ENCODE assay signal across 8 cellular contexts in genomic region chr9:91360551-91361293, GRCh38. TPM values are rescaled to one million over a fixed set of nuclear protein-coding genes. Genes with fewer than 3 reads are reported as not detected.
A peak's percentile ranks its signal among the peaks of the same experiment; 100 is the strongest.
DNase-seq lines count a peak whose midpoint lies in the region; ATAC-seq and TF ChIP-seq lines count a peak whose summit lies in the region.

No MANE protein-coding gene starts in this region.

- H3K9me3 ChIP-seq in CD8-positive, alpha-beta T cell (ENCODE audit: low read length) = no peaks in the 10 kb centered on the region
- peaks cover 10% of the 10 kb centered on the region; the same call in 1 of the 2 replicates for H3K9me3 ChIP-seq in HUES64 (ENCODE audit: insufficient read depth, low read depth, low read length)
- no peaks in the 10 kb centered on the region for H3K9me3 ChIP-seq in suprapubic skin

- TF ChIP-seq CTCF in CD8-positive, alpha-beta T cell (IDR thresholded peaks at IDR 0.05) = no peak
- TF ChIP-seq CTCF in suprapubic skin (IDR thresholded peaks at IDR 0.05) (no peak), GM13977 (IDR thresholded peaks at IDR 0.05; ENCODE audit: extremely low read depth, insufficient read depth, missing control alignments) (no peak)

- CTCF ChIA-PET in CD8-positive, alpha-beta T cell (lab: Charles Lee) = interaction anchor here (1.0 to 1.7 kb wide), 3 partner anchors 63 to 324 kb away, joined by 3 to 4 read pairs (median 3); partner anchors contain the start of gene NFIL3

- H3K9me3 Mint-ChIP-seq in CD8-positive, alpha-beta T cell = no peaks in the 10 kb centered on the region

- peaks cover 25% of the 10 kb centered on the region for H3K36me3 Mint-ChIP-seq in CD8-positive, alpha-beta T cell

- H3K36me3 ChIP-seq in CD8-positive, alpha-beta T cell (ENCODE audit: insufficient read depth, low read length) = no peaks in the 10 kb centered on the region
- H3K36me3 ChIP-seq in HUES64 (ENCODE audit: insufficient read depth, low read length) (peaks cover 36% of the 10 kb centered on the region), suprapubic skin (no peaks in the 10 kb centered on the region)

- H3K4me1 ChIP-seq in CD8-positive, alpha-beta T cell (ENCODE audit: insufficient read depth, low read length) = peaks cover 26% of the 10 kb centered on the region
- H3K4me1 ChIP-seq in HUES64 (ENCODE audit: insufficient read depth, low read length) = peaks cover 23% of the 10 kb centered on the region
- H3K4me1 ChIP-seq in suprapubic skin = peaks cover 31% of the 10 kb centered on the region

- DNase-seq in CD8-positive, alpha-beta T cell = no peak
- DNase-seq in astrocyte of the hippocampus (ENCODE audit: low read depth, low spot score) (peak; percentile 27), suprapubic skin (ENCODE audit: low spot score in 2 of 2) (no peak), GM13977 (ENCODE audit: low spot score) (no peak)
- DNase-seq in activated CD4-positive, alpha-beta T cell treated with anti-CD3 and anti-CD28 coated beads for 48 hours = no peak

- in situ Hi-C loops in GM13977 (cut with MboI; ENCODE audit: low pct_unique_long_range_greater_than_20kb, low sequenced_read_pairs, unreplicated experiment) = no loop called here

- no peak for ATAC-seq in CD8-positive, alpha-beta T cell
- no peak for ATAC-seq in GM18498 (IDR thresholded peaks at IDR 0.05; ENCODE audit: unreplicated experiment)

- H3K27me3 ChIP-seq in CD8-positive, alpha-beta T cell (ENCODE audit: insufficient read depth, low read length) = no peaks in the 10 kb centered on the region
- no peaks in the 10 kb centered on the region for H3K27me3 ChIP-seq in HUES64 (ENCODE audit: insufficient read depth, low read length)
- no peaks in the 10 kb centered on the region for H3K27me3 ChIP-seq in layer of hippocampus (ENCODE audit: control insufficient read depth, insufficient read depth, low read length)
- H3K27me3 ChIP-seq in suprapubic skin = no peaks in the 10 kb centered on the region

- H3K9ac ChIP-seq in HUES64 (ENCODE audit: low read depth, low read length) = peak overlapping the region; percentile 89

- POLR2A ChIA-PET in CD8-positive, alpha-beta T cell (lab: Charles Lee) = interaction anchor here (0.8 to 2.2 kb wide), 4 partner anchors 13 to 261 kb away, joined by 3 to 19 read pairs (median 3); partner anchors contain the start of gene NFIL3

- H3K4me1 Mint-ChIP-seq in CD8-positive, alpha-beta T cell (ENCODE audit: low read depth) = peaks cover 59% of the 10 kb centered on the region

- no peak for TF ChIP-seq EP300 in suprapubic skin (IDR thresholded peaks at IDR 0.05)

- H3K27ac Mint-ChIP-seq in CD8-positive, alpha-beta T cell = peak overlapping the region; percentile 95

- H3K4me3 ChIP-seq in CD8-positive, alpha-beta T cell (ENCODE audit: low read depth, low read length) = peak overlapping the region; percentile 67
- H3K4me3 ChIP-seq in HUES64 (ENCODE audit: low read length) (peak overlapping the region; percentile 87), suprapubic skin (peak overlapping the region; percentile 99)

- no peaks in the 10 kb centered on the region for H3K27me3 Mint-ChIP-seq in CD8-positive, alpha-beta T cell (ENCODE audit: low read depth)

- 5% methylated on average over 8 of the region's 10 CpGs for WGBS in HUES64
- WGBS in suprapubic skin = 16% methylated on average over 10 of the region's 10 CpGs

- TF ChIP-seq POLR2A in suprapubic skin (IDR thresholded peaks at IDR 0.05) = no peak

- H3K27ac ChIP-seq in CD8-positive, alpha-beta T cell (ENCODE audit: low read depth, low read length) = peak overlapping the region; percentile 77
- H3K27ac ChIP-seq in HUES64 (ENCODE audit: low read depth, low read length) = peak overlapping the region; percentile 90
- H3K27ac ChIP-seq in layer of hippocampus (ENCODE audit: low read depth, low read length) = peak overlapping the region; percentile 84
- peak overlapping the region; percentile 94 for H3K27ac ChIP-seq in suprapubic skin

- intact Hi-C loops in CD8-positive, alpha-beta T cell (cut with DNase I, micrococcal nuclease) = loop anchor here (1.0 to 5.0 kb wide), 5 partner anchors 62 to 352 kb away; partner anchors contain the start of gene NFIL3 (in 2 of the 2)

- H3K4me3 Mint-ChIP-seq in CD8-positive, alpha-beta T cell = peak overlapping the region; percentile 97

RNA-seq across cellular contexts. Expression of gene AUH, which starts 1.0 kb away (rescaled TPM):
- 10 to 100 TPM; 13.4 to 15.2 TPM for total RNA-seq in CD8-positive, alpha-beta T cell
- polyA plus RNA-seq in HUES64 (2013, experiment 1 of 2) = 16.8 TPM
- polyA plus RNA-seq in HUES64 (2013, experiment 2 of 2) = 20.1 TPM
- 10 to 100 TPM; 26.0 to 61.0 (median 31.0) TPM for total RNA-seq in suprapubic skin
